ENCODE assay signal across 13 cellular contexts in genomic region chr10:123848564-123849457, GRCh38. TPM values are rescaled to one million over a fixed set of nuclear protein-coding genes. Genes with fewer than 3 reads are reported as not detected.
A peak's percentile ranks its signal among the peaks of the same experiment; 100 is the strongest.
DNase-seq lines count a peak whose midpoint lies in the region; ATAC-seq and TF ChIP-seq lines count a peak whose summit lies in the region.
"Had no signal": no experiment of that assay in that cellular context is flagged by ENCODE, and none has a peak within 500 bp of the region (broad histone marks: within the 10 kb centered on the region; RNA-seq: fewer than 3 reads in every experiment).

No MANE protein-coding gene starts in this region.

- H3K27ac ChIP-seq in RWPE2 (ENCODE audit: poor library complexity, severe bottlenecking), result peak overlapping the region; percentile 86
- H3K27ac ChIP-seq: tibial artery had no signal

- no peak overlapping the region for H3K27ac Mint-ChIP-seq in activated T-helper 2 cell treated with anti-CD3 and anti-CD28 coated beads, Interferon-gamma antibody, Interleukin-2, Interleukin-4, amounts not matched to agents 10 μg/mL and 5 μg/mL and 100 μg/mL, durations not matched to agents 14 hours and 24 hours and 36 hours
- H3K27ac Mint-ChIP-seq: activated naive CD4-positive, alpha-beta T cell treated with anti-CD3 and anti-CD28 coated beads, Interleukin-2, amount 50 U/mL, for 24 hours; CD4-positive, CD25-positive, alpha-beta regulatory T cell; natural killer cell treated with Interleukin-12 subunit alpha and Interleukin-12 subunit beta and Interleukin-15 and Interleukin-18, amount 100 ng/mL, for 72 hours had no signal

- ATAC-seq in GM18502 (IDR thresholded peaks at IDR 0.05; ENCODE audit: poor library complexity, unreplicated experiment) (peak; percentile 86), GM21528 (IDR thresholded peaks at IDR 0.05; ENCODE audit: low FRiP score, unreplicated experiment) (peak; percentile 64), HG03378 (IDR thresholded peaks at IDR 0.05; ENCODE audit: unreplicated experiment) (peak; percentile 83), RWPE2 (ENCODE audit: low read depth) (no peak), GM19328 (IDR thresholded peaks at IDR 0.05; ENCODE audit: unreplicated experiment) (no peak)
- ATAC-seq: natural killer cell treated with Interleukin-12 subunit alpha and Interleukin-12 subunit beta and Interleukin-15 and Interleukin-18, amount 100 ng/mL, for 72 hours had no signal

- no peak for DNase-seq in RWPE2 (ENCODE audit: low spot score)
- DNase-seq in epidermal melanocyte (ENCODE audit: insufficient read length, low spot score), result no peak
- DNase-seq in activated T-helper 2 cell treated with anti-CD3 and anti-CD28 coated beads, Interferon-gamma antibody, Interleukin-2, Interleukin-4, amounts not matched to agents 10 μg/mL and 5 μg/mL and 100 μg/mL, durations not matched to agents 14 hours and 24 hours and 36 hours (ENCODE audit: low spot score), result no peak
- DNase-seq in ureter (ENCODE audit: low spot score), result no peak
- DNase-seq: CD4-positive, CD25-positive, alpha-beta regulatory T cell; stimulated activated CD4-positive, alpha-beta T cell treated with anti-CD3 and anti-CD28 coated beads, Interleukin-2, amount 100 ng/mL, for 24 hours; tibial artery had no signal

- no peaks in the 10 kb centered on the region for H3K27me3 ChIP-seq in RWPE2 (ENCODE audit: insufficient read depth, poor library complexity, severe bottlenecking)
- H3K27me3 ChIP-seq: tibial artery had no signal

- no peak overlapping the region for H3K4me3 Mint-ChIP-seq in activated T-helper 2 cell treated with anti-CD3 and anti-CD28 coated beads, Interferon-gamma antibody, Interleukin-2, Interleukin-4, amounts not matched to agents 10 μg/mL and 5 μg/mL and 100 μg/mL, durations not matched to agents 14 hours and 24 hours and 36 hours (ENCODE audit: low read depth)
- H3K4me3 Mint-ChIP-seq: activated naive CD4-positive, alpha-beta T cell treated with anti-CD3 and anti-CD28 coated beads, Interleukin-2, amount 50 U/mL, for 24 hours; CD4-positive, CD25-positive, alpha-beta regulatory T cell; natural killer cell treated with Interleukin-12 subunit alpha and Interleukin-12 subunit beta and Interleukin-15 and Interleukin-18, amount 100 ng/mL, for 72 hours had no signal

- peaks cover 2% of the 10 kb centered on the region for H3K4me1 Mint-ChIP-seq in activated T-helper 2 cell treated with anti-CD3 and anti-CD28 coated beads, Interferon-gamma antibody, Interleukin-2, Interleukin-4, amounts not matched to agents 10 μg/mL and 5 μg/mL and 100 μg/mL, durations not matched to agents 14 hours and 24 hours and 36 hours (ENCODE audit: low read depth)
- H3K4me1 Mint-ChIP-seq: activated naive CD4-positive, alpha-beta T cell treated with anti-CD3 and anti-CD28 coated beads, Interleukin-2, amount 50 U/mL, for 24 hours had no signal

- peaks cover 32% of the 10 kb centered on the region for H3K4me1 ChIP-seq in RWPE2 (ENCODE audit: insufficient read depth, poor library complexity, severe bottlenecking)

- H3K27me3 Mint-ChIP-seq in activated T-helper 2 cell treated with anti-CD3 and anti-CD28 coated beads, Interferon-gamma antibody, Interleukin-2, Interleukin-4, amounts not matched to agents 10 μg/mL and 5 μg/mL and 100 μg/mL, durations not matched to agents 14 hours and 24 hours and 36 hours (ENCODE audit: low read depth), result no peaks in the 10 kb centered on the region

- intact Hi-C loops in activated T-helper 2 cell treated with anti-CD3 and anti-CD28 coated beads, Interferon-gamma antibody, Interleukin-2, Interleukin-4, amounts not matched to agents 10 μg/mL and 5 μg/mL and 100 μg/mL, durations not matched to agents 14 hours and 24 hours and 36 hours (cut with micrococcal nuclease), result no loop called here

- no peak overlapping the region for H3K4me3 ChIP-seq in RWPE2 (ENCODE audit: severe bottlenecking)
- H3K4me3 ChIP-seq: tibial artery had no signal

- H3K9me3 Mint-ChIP-seq in activated T-helper 2 cell treated with anti-CD3 and anti-CD28 coated beads, Interferon-gamma antibody, Interleukin-2, Interleukin-4, amounts not matched to agents 10 μg/mL and 5 μg/mL and 100 μg/mL, durations not matched to agents 14 hours and 24 hours and 36 hours, result no peaks in the 10 kb centered on the region
- H3K9me3 Mint-ChIP-seq: natural killer cell treated with Interleukin-12 subunit alpha and Interleukin-12 subunit beta and Interleukin-15 and Interleukin-18, amount 100 ng/mL, for 72 hours had no signal

- TF ChIP-seq CTCF in RWPE2 (IDR thresholded peaks at IDR 0.05; ENCODE audit: poor library complexity, severe bottlenecking), result no peak

- H3K36me3 Mint-ChIP-seq in activated T-helper 2 cell treated with anti-CD3 and anti-CD28 coated beads, Interferon-gamma antibody, Interleukin-2, Interleukin-4, amounts not matched to agents 10 μg/mL and 5 μg/mL and 100 μg/mL, durations not matched to agents 14 hours and 24 hours and 36 hours (ENCODE audit: low read depth), result no peaks in the 10 kb centered on the region
- H3K36me3 Mint-ChIP-seq: activated naive CD4-positive, alpha-beta T cell treated with anti-CD3 and anti-CD28 coated beads, Interleukin-2, amount 50 U/mL, for 24 hours; CD4-positive, CD25-positive, alpha-beta regulatory T cell; natural killer cell treated with Interleukin-12 subunit alpha and Interleukin-12 subunit beta and Interleukin-15 and Interleukin-18, amount 100 ng/mL, for 72 hours had no signal

- no peaks in the 10 kb centered on the region for H3K36me3 ChIP-seq in RWPE2 (ENCODE audit: low read depth)
- H3K36me3 ChIP-seq: tibial artery had no signal

- no peaks in the 10 kb centered on the region for H3K9me3 ChIP-seq in RWPE2 (ENCODE audit: severe bottlenecking)
- H3K9me3 ChIP-seq: tibial artery had no signal

RNA-seq across cellular contexts. Expression of gene CPXM2, which starts 42.8 kb away (rescaled TPM):
- not detected in 2 replicates for total RNA-seq in activated T-helper 2 cell treated with anti-CD3 and anti-CD28 coated beads, Interferon-gamma antibody, Interleukin-2, Interleukin-4, amounts not matched to agents 10 μg/mL and 5 μg/mL and 100 μg/mL, durations not matched to agents 14 hours and 24 hours and 36 hours
- total RNA-seq in ureter, result 23.6 TPM
- total RNA-seq: CD4-positive, CD25-positive, alpha-beta regulatory T cell; natural killer cell treated with Interleukin-12 subunit alpha and Interleukin-12 subunit beta and Interleukin-15 and Interleukin-18, amount 100 ng/mL, for 72 hours had no signal

Comparison
In these comparisons a context has a peak if more than half of its experiments do, and no peak if none do; other contexts are left out.
1. ATAC-seq: peak in GM18502 (single experiment), GM21528 (single experiment) and HG03378 (single experiment); none in RWPE2 (single experiment) and GM19328 (single experiment).
2. RNA of gene CPXM2, which starts 42.8 kb away (total RNA-seq): 23.6 TPM in ureter (single experiment); not detected in activated T-helper 2 cell treated with anti-CD3 and anti-CD28 coated beads, Interferon-gamma antibody, Interleukin-2, Interleukin-4, amounts not matched to agents 10 μg/mL and 5 μg/mL and 100 μg/mL, durations not matched to agents 14 hours and 24 hours and 36 hours; every median in the first group is over 10 times any median in the second.